Comparison of ENCODE assay signal across 1 cellular context in genomic region chr19:18465964-18466339, GRCh38.
TF ChIP-seq lines count a peak whose summit lies in the region.

No MANE protein-coding gene starts in this region.

TF ChIP-seq in IMR-90, 13 proteins besides CTCF, POLR2A, EP300 and RAD21:
- no peak for TF ChIP-seq MXI1 (IDR thresholded peaks at IDR 0.05; ENCODE audit: borderline replicate concordance, low read depth, low read length)
